In genomic region chr17:33142703-33143299, GRCh38 we compare ENCODE assay signal across 12 cellular contexts.
A peak's percentile ranks its signal among the peaks of the same experiment; 100 is the strongest.
DNase-seq lines count a peak whose midpoint lies in the region; ATAC-seq, FAIRE-seq and TF ChIP-seq lines count a peak whose summit lies in the region.
"Had no signal": no experiment of that assay in that cellular context is flagged by ENCODE, and none has a peak within 500 bp of the region (broad histone marks: within the 10 kb centered on the region; RNA-seq: fewer than 3 reads in every experiment).

No MANE protein-coding gene starts in this region.

- H3K9me3 ChIP-seq in endothelial cell of umbilical vein (replicated peaks; ENCODE audit: control insufficient read depth, insufficient read depth, low read length) = no peaks in the 10 kb centered on the region
- H3K9me3 ChIP-seq: esophagus squamous epithelium, neutrophil had no signal

- H3K4me3 ChIP-seq in NB4 (ENCODE audit: low read depth, low read length) (no peak overlapping the region), endothelial cell of umbilical vein (replicated peaks in 1 of 3; ENCODE audit: insufficient read depth in 1 of 3, low read depth in 1 of 3, low read length in 3 of 3) (no peak overlapping the region)
- H3K4me3 ChIP-seq: esophagus squamous epithelium had no signal

- intact Hi-C loops in activated CD4-positive, alpha-beta memory T cell treated with anti-CD3 and anti-CD28 coated beads for 36 hours (cut with micrococcal nuclease) = no loop called here
- intact Hi-C loops in endothelial cell of umbilical vein (cut with micrococcal nuclease) = no loop called here

- no peaks in the 10 kb centered on the region for H3K9me1 ChIP-seq in endothelial cell of umbilical vein (replicated peaks; ENCODE audit: control insufficient read depth, extremely low read depth, insufficient read depth, low read length)

- H2AFZ ChIP-seq in endothelial cell of umbilical vein (ENCODE audit: low read depth, low read length) = no peak overlapping the region

- no TSS peak for BruUV-seq in endothelial cell of umbilical vein (replicated peaks; lab: Mats Ljungman, UMichigan)

- CTCF ChIA-PET in activated CD4-positive, alpha-beta memory T cell treated with anti-CD3 and anti-CD28 coated beads for 36 hours (lab: Charles Lee) = no interaction called here
- CTCF ChIA-PET in activated CD4-positive, alpha-beta memory T cell treated with anti-CD3 and anti-CD28 coated beads, Interleukin-2, amount 10 ng/mL, durations not matched to agents 7 days and 5 days (lab: Charles Lee) = no interaction called here
- CTCF ChIA-PET in endothelial cell of umbilical vein (lab: Charles Lee) = no interaction called here

- H3K4me2 ChIP-seq in endothelial cell of umbilical vein (ENCODE audit: insufficient read depth, low read length) = no peak overlapping the region

- FAIRE-seq in endothelial cell of umbilical vein (lab: Jason Lieb, UNC) = no peak

- no peaks in the 10 kb centered on the region for H3K27me3 ChIP-seq in endothelial cell of umbilical vein (ENCODE audit: control insufficient read depth in 2 of 2, insufficient read depth in 2 of 2, low read length in 2 of 2)
- H3K27me3 ChIP-seq: neutrophil had no signal

- dilution Hi-C loops in endothelial cell of umbilical vein (cut with MboI; ENCODE audit: extremely low pct_ligation_motif_present, low sequenced_read_pairs) = no loop called here

- no peaks in the 10 kb centered on the region for H3K4me1 Mint-ChIP-seq in activated CD4-positive, alpha-beta memory T cell treated with anti-CD3 and anti-CD28 coated beads for 36 hours (ENCODE audit: low read depth)
- H3K4me1 Mint-ChIP-seq in activated CD4-positive, alpha-beta memory T cell treated with anti-CD3 and anti-CD28 coated beads, Interleukin-2, amount 10 ng/mL, durations not matched to agents 7 days and 5 days = no peaks in the 10 kb centered on the region
- H3K4me1 Mint-ChIP-seq: B cell had no signal

- no peaks in the 10 kb centered on the region for H3K79me2 ChIP-seq in endothelial cell of umbilical vein (ENCODE audit: control insufficient read depth, insufficient read depth, low read length)

- TF ChIP-seq CTCF in NB4 (IDR thresholded peaks at IDR 0.05; ENCODE audit: low read depth, low read length) (no peak), endothelial cell of umbilical vein (IDR thresholded peaks at IDR 0.05; ENCODE audit: extremely low read depth in 1 of 2, insufficient read depth in 1 of 2, low read depth in 1 of 2, low read length in 2 of 2) (no peak)

- H3K9ac ChIP-seq in endothelial cell of umbilical vein (replicated peaks; ENCODE audit: extremely low read depth, insufficient read depth, low read length) = no peak overlapping the region

- H4K20me1 ChIP-seq in endothelial cell of umbilical vein (replicated peaks; ENCODE audit: control insufficient read depth, extremely low read depth, insufficient read depth, low read length) = no peaks in the 10 kb centered on the region

- no peak overlapping the region for H3K4me3 Mint-ChIP-seq in activated CD4-positive, alpha-beta memory T cell treated with anti-CD3 and anti-CD28 coated beads for 36 hours
- H3K4me3 Mint-ChIP-seq in activated CD4-positive, alpha-beta memory T cell treated with anti-CD3 and anti-CD28 coated beads, Interleukin-2, amount 10 ng/mL, durations not matched to agents 7 days and 5 days = no peak overlapping the region
- H3K4me3 Mint-ChIP-seq: B cell had no signal

- DNase-seq in activated CD4-positive, alpha-beta memory T cell treated with anti-CD3 and anti-CD28 coated beads for 36 hours = peak; percentile 12
- no peak for DNase-seq in activated CD4-positive, alpha-beta memory T cell treated with anti-CD3 and anti-CD28 coated beads, Interleukin-2, amount 10 ng/mL, durations not matched to agents 7 days and 5 days
- DNase-seq in NB4 (ENCODE audit: low read depth) = peak; percentile 37
- peak; percentile 6 for DNase-seq in endothelial cell of umbilical vein (ENCODE audit: low read depth, low spot score)
- peak; percentile 41 for DNase-seq in renal cortical epithelial cell (ENCODE audit: low read depth)
- no peak for DNase-seq in germinal center (ENCODE audit: low spot score)
- DNase-seq in DMS153 treated with DMSO at 0.1 percent for 48 hours (lab: John Stamatoyannopoulos, UW; ENCODE audit: unreplicated experiment) = no peak
- DNase-seq: esophagus squamous epithelium, Right ventricle myocardium superior had no signal

- H3K9me3 Mint-ChIP-seq in activated CD4-positive, alpha-beta memory T cell treated with anti-CD3 and anti-CD28 coated beads for 36 hours = peaks cover 3% of the 10 kb centered on the region
- H3K9me3 Mint-ChIP-seq in activated CD4-positive, alpha-beta memory T cell treated with anti-CD3 and anti-CD28 coated beads, Interleukin-2, amount 10 ng/mL, durations not matched to agents 7 days and 5 days = no peaks in the 10 kb centered on the region

- no peak for ATAC-seq in HG03135 (IDR thresholded peaks at IDR 0.05; ENCODE audit: unreplicated experiment)

- H3K27ac ChIP-seq in endothelial cell of umbilical vein (ENCODE audit: insufficient read depth, low read depth, low read length) = no peak overlapping the region
- H3K27ac ChIP-seq: esophagus squamous epithelium, neutrophil had no signal

- H3K27me3 Mint-ChIP-seq in activated CD4-positive, alpha-beta memory T cell treated with anti-CD3 and anti-CD28 coated beads for 36 hours = peaks cover 11% of the 10 kb centered on the region
- H3K27me3 Mint-ChIP-seq in activated CD4-positive, alpha-beta memory T cell treated with anti-CD3 and anti-CD28 coated beads, Interleukin-2, amount 10 ng/mL, durations not matched to agents 7 days and 5 days = no peaks in the 10 kb centered on the region

- no peak for TF ChIP-seq POLR2A in NB4 (IDR thresholded peaks at IDR 0.05; ENCODE audit: extremely low read depth, insufficient read length)
- TF ChIP-seq POLR2A in endothelial cell of umbilical vein (IDR thresholded peaks at IDR 0.05; ENCODE audit: low read depth, low read length) = no peak

- H3K4me1 ChIP-seq in endothelial cell of umbilical vein (ENCODE audit: control insufficient read depth, extremely low read depth, insufficient read depth, low read length) = no peaks in the 10 kb centered on the region
- H3K4me1 ChIP-seq: esophagus squamous epithelium had no signal

- H3K27ac Mint-ChIP-seq in activated CD4-positive, alpha-beta memory T cell treated with anti-CD3 and anti-CD28 coated beads for 36 hours = no peak overlapping the region
- no peak overlapping the region for H3K27ac Mint-ChIP-seq in activated CD4-positive, alpha-beta memory T cell treated with anti-CD3 and anti-CD28 coated beads, Interleukin-2, amount 10 ng/mL, durations not matched to agents 7 days and 5 days
- H3K27ac Mint-ChIP-seq: B cell had no signal

- POLR2A ChIA-PET in activated CD4-positive, alpha-beta memory T cell treated with anti-CD3 and anti-CD28 coated beads for 36 hours (lab: Charles Lee) = no interaction called here
- POLR2A ChIA-PET in activated CD4-positive, alpha-beta memory T cell treated with anti-CD3 and anti-CD28 coated beads, Interleukin-2, amount 10 ng/mL, durations not matched to agents 7 days and 5 days (lab: Charles Lee) = no interaction called here
- POLR2A ChIA-PET in endothelial cell of umbilical vein (lab: Charles Lee) = no interaction called here

- no peaks in the 10 kb centered on the region for H3K36me3 ChIP-seq in endothelial cell of umbilical vein (ENCODE audit: control insufficient read depth in 2 of 2, extremely low read depth in 1 of 2, insufficient read depth in 2 of 2, low read length in 2 of 2)
- H3K36me3 ChIP-seq: esophagus squamous epithelium, neutrophil had no signal

- H3K36me3 Mint-ChIP-seq in activated CD4-positive, alpha-beta memory T cell treated with anti-CD3 and anti-CD28 coated beads for 36 hours = no peaks in the 10 kb centered on the region
- no peaks in the 10 kb centered on the region for H3K36me3 Mint-ChIP-seq in activated CD4-positive, alpha-beta memory T cell treated with anti-CD3 and anti-CD28 coated beads, Interleukin-2, amount 10 ng/mL, durations not matched to agents 7 days and 5 days (ENCODE audit: low read depth)

TF ChIP-seq in endothelial cell of umbilical vein, 7 proteins besides CTCF, POLR2A, EP300 and RAD21:
- TF ChIP-seq MAX (IDR thresholded peaks at IDR 0.05; ENCODE audit: insufficient read depth, insufficient read length) (no peak), JUN (IDR thresholded peaks at IDR 0.05; ENCODE audit: borderline replicate concordance, insufficient read depth, insufficient read length, low read depth) (no peak), POLR2AphosphoS5 (IDR thresholded peaks at IDR 0.05; ENCODE audit: insufficient read depth, low read depth, low read length) (no peak), EZH2 (IDR thresholded peaks at IDR 0.05; ENCODE audit: borderline replicate concordance, low read depth, low read length, severe bottlenecking) (no peak)

Comparison
In these comparisons a context has a peak if more than half of its experiments do, and no peak if none do; other contexts are left out.
1. DNase-seq: peak in activated CD4-positive, alpha-beta memory T cell treated with anti-CD3 and anti-CD28 coated beads for 36 hours (single experiment), NB4 (single experiment), endothelial cell of umbilical vein (single experiment) and renal cortical epithelial cell (single experiment); none in activated CD4-positive, alpha-beta memory T cell treated with anti-CD3 and anti-CD28 coated beads, Interleukin-2, amount 10 ng/mL, durations not matched to agents 7 days and 5 days (single experiment), germinal center (single experiment) and DMS153 treated with DMSO at 0.1 percent for 48 hours (single experiment).